In genomic region chr9:92989561-92989960, GRCh38 we compare ENCODE assay signal across 14 cellular contexts. TPM values are rescaled to one million over a fixed set of nuclear protein-coding genes. Genes with fewer than 3 reads are reported as not detected.
A peak's percentile ranks its signal among the peaks of the same experiment; 100 is the strongest.
DNase-seq lines count a peak whose midpoint lies in the region; ATAC-seq and TF ChIP-seq lines count a peak whose summit lies in the region.
"Had no signal": no experiment of that assay in that cellular context is flagged by ENCODE, and none has a peak within 500 bp of the region (broad histone marks: within the 10 kb centered on the region; RNA-seq: fewer than 3 reads in every experiment).

No MANE protein-coding gene starts in this region.

- H2AFZ ChIP-seq in H9 (ENCODE audit: low read length) = no peak overlapping the region

- no peak for TF ChIP-seq CTCF in H9 (conservative IDR thresholded peaks at IDR 0.05)
- TF ChIP-seq CTCF in right atrium auricular region (IDR thresholded peaks at IDR 0.05) = no peak

- H3K27me3 Mint-ChIP-seq in H9 (ENCODE audit: low read depth) = no peaks in the 10 kb centered on the region; the same call in 1 of the 2 replicates

- no peak overlapping the region for H3K23ac ChIP-seq in H9 (ENCODE audit: insufficient read length, low read depth, low read length)

- H3K4me3 ChIP-seq in iPS-20b (ENCODE audit: low read length) (no peak overlapping the region), right atrium auricular region (no peak overlapping the region)
- H3K4me3 ChIP-seq: A549, lower lobe of right lung, MG63 had no signal

- H3K27me3 ChIP-seq in H9 (ENCODE audit: insufficient read depth, low read length) (no peaks in the 10 kb centered on the region), iPS-20b (ENCODE audit: insufficient read depth, low read length) (no peaks in the 10 kb centered on the region), right atrium auricular region (no peaks in the 10 kb centered on the region)

- H4K20me1 ChIP-seq in H9 (ENCODE audit: control insufficient read depth, insufficient read depth, insufficient read length) = no peaks in the 10 kb centered on the region

- H3K27ac Mint-ChIP-seq in H9 = peak overlapping the region; percentile 90 to 98 (median 97)

- H2BK5ac ChIP-seq in H9 (ENCODE audit: insufficient read length, low read length) = no peak overlapping the region

- DNase-seq in NCI-H2171 treated with DMSO at 0.1 percent for 48 hours (lab: John Stamatoyannopoulos, UW) (peak; percentile 4), NCI-H2171 (lab: John Stamatoyannopoulos, UW) (no peak), H9 (peak; percentile 52), SW480 (ENCODE audit: low spot score) (peak; percentile 50), NOMO-1 (lab: John Stamatoyannopoulos, UW; ENCODE audit: unreplicated experiment in 2 of 2) (no peak), right atrium auricular region (ENCODE audit: low spot score) (no peak)
- DNase-seq: activated effector memory CD4-positive, alpha-beta T cell treated with anti-CD3 and anti-CD28 coated beads, Interleukin-2, amount 50 U/mL, for 16 hours; lower lobe of right lung; MG63; NCI-H524 treated with DMSO at 0.1 percent for 48 hours; SHP77 had no signal

- H3K9ac ChIP-seq in H9 (ENCODE audit: extremely low read depth, insufficient read length, low read length) = no peak overlapping the region
- peak overlapping the region; percentile 45; the same call in 1 of the 2 replicates for H3K9ac ChIP-seq in iPS-20b (ENCODE audit: low read depth, low read length)

- H4K5ac ChIP-seq in H9 (ENCODE audit: insufficient read length, low read depth, low read length) = no peak overlapping the region

- no peak overlapping the region for H3K56ac ChIP-seq in H9 (ENCODE audit: insufficient read length, low read depth, low read length)

- H3K23me2 ChIP-seq in H9 (ENCODE audit: insufficient read length, low read depth, low read length, poor library complexity, severe bottlenecking) = no peaks in the 10 kb centered on the region

- H3K4me1 ChIP-seq in H9 (ENCODE audit: insufficient read depth, low read length) (peaks cover 6% of the 10 kb centered on the region; the same call in 1 of the 2 replicates), iPS-20b (ENCODE audit: insufficient read depth, low read length) (peaks cover 30% of the 10 kb centered on the region; the same call in 1 of the 2 replicates), right atrium auricular region (no peaks in the 10 kb centered on the region)
- H3K4me1 ChIP-seq: A549 had no signal

- H3K4ac ChIP-seq in H9 (ENCODE audit: low read depth, low read length) = no peak overlapping the region

- H3K18ac ChIP-seq in H9 (ENCODE audit: insufficient read length, low read depth, low read length) = no peak overlapping the region

- no peak overlapping the region for H2BK12ac ChIP-seq in H9 (ENCODE audit: insufficient read length, low read depth, low read length)

- no peak overlapping the region for H4K91ac ChIP-seq in H9 (ENCODE audit: insufficient read length, low read depth, low read length)

- no peak overlapping the region for H4K8ac ChIP-seq in H9 (replicated peaks; ENCODE audit: insufficient read length, low read depth, low read length)

- peaks cover 54 to 57% of the 10 kb centered on the region in 2 experiments for H3K4me1 Mint-ChIP-seq in H9

- peaks cover 31 to 70% (median 40%) of the 10 kb centered on the region in 3 experiments for H3K36me3 Mint-ChIP-seq in H9 (ENCODE audit: insufficient read depth in 1 of 3, low read depth in 3 of 3)

- WGBS in H9 (ENCODE audit: extremely low coverage, insufficient read length, low lambda C conversion rate) = no CpG with 5 or more reads among the region's 3 CpGs

- no peak overlapping the region for H3K4me3 Mint-ChIP-seq in H9

- H2BK120ac ChIP-seq in H9 (ENCODE audit: low read depth, low read length, poor library complexity, severe bottlenecking) = no peak overlapping the region

- no peak overlapping the region for H3T11ph ChIP-seq in H9 (ENCODE audit: low read length)

- no peak overlapping the region for H2BK15ac ChIP-seq in H9 (ENCODE audit: low read depth, low read length)

- H3K27ac ChIP-seq in H9 (ENCODE audit: insufficient read length, low read depth, low read length) = peak overlapping the region; percentile 88
- H3K27ac ChIP-seq in iPS-20b (ENCODE audit: low read length) = peak overlapping the region; percentile 85
- no peak overlapping the region for H3K27ac ChIP-seq in right atrium auricular region
- H3K27ac ChIP-seq: A549, lower lobe of right lung had no signal

- H3K9me3 ChIP-seq in H9 (ENCODE audit: control insufficient read depth, low read depth, low read length) = peaks cover 15% of the 10 kb centered on the region
- peaks cover 28% of the 10 kb centered on the region for H3K9me3 ChIP-seq in iPS-20b (ENCODE audit: insufficient read depth, low read depth, low read length)
- H3K9me3 ChIP-seq in right atrium auricular region = peaks cover 0 to 13% of the 10 kb centered on the region in 2 donors
- H3K9me3 ChIP-seq: MG63 had no signal

- no peak overlapping the region for H3K14ac ChIP-seq in H9 (ENCODE audit: insufficient read depth, low read length)

- no peak overlapping the region for H3K4me2 ChIP-seq in H9 (ENCODE audit: insufficient read depth, insufficient read length, low read length)
- H3K4me2 ChIP-seq: A549 had no signal

- H3K79me1 ChIP-seq in H9 (ENCODE audit: insufficient read depth, low read depth, low read length, poor library complexity, severe bottlenecking) = no peaks in the 10 kb centered on the region

- H2BK20ac ChIP-seq in H9 (ENCODE audit: low read depth, low read length, poor library complexity, severe bottlenecking) = no peak overlapping the region

- no peaks in the 10 kb centered on the region for H3K79me2 ChIP-seq in H9 (ENCODE audit: insufficient read depth, low read length)

- peaks cover 64 to 76% of the 10 kb centered on the region in 2 experiments for H3K9me3 Mint-ChIP-seq in H9

- ATAC-seq in GM18868 (IDR thresholded peaks at IDR 0.05; ENCODE audit: unreplicated experiment) = no peak
- ATAC-seq: A549, lower lobe of right lung had no signal

- H3K36me3 ChIP-seq in iPS-20b (ENCODE audit: insufficient read depth, low read depth, low read length) = no peaks in the 10 kb centered on the region
- no peaks in the 10 kb centered on the region for H3K36me3 ChIP-seq in right atrium auricular region
- H3K36me3 ChIP-seq: lower lobe of right lung, MG63 had no signal

- H2AK5ac ChIP-seq in H9 (ENCODE audit: insufficient read length, low read length) = no peak overlapping the region

RNA-seq across cellular contexts. Expression of gene FGD3, which starts 42.2 kb away (rescaled TPM):
- total RNA-seq in H9 (2021) (1.7 and 1.8 TPM in 2 replicates), right atrium auricular region (1 to 10 TPM; 2.2 to 3.3 TPM)

Comparison
In these comparisons a context has a peak if more than half of its experiments do, and no peak if none do; other contexts are left out.
1. DNase-seq: peak in NCI-H2171 treated with DMSO at 0.1 percent for 48 hours (single experiment), H9 (single experiment) and SW480 (single experiment); none in NCI-H2171 (single experiment), NOMO-1 (0 of 2) and right atrium auricular region (single experiment).
2. H3K27ac ChIP-seq: peak in H9 (single experiment) and iPS-20b (single experiment); none in right atrium auricular region (0 of 2).